22 cellular contexts compared by ENCODE assay signal in the genomic region with DNA sequence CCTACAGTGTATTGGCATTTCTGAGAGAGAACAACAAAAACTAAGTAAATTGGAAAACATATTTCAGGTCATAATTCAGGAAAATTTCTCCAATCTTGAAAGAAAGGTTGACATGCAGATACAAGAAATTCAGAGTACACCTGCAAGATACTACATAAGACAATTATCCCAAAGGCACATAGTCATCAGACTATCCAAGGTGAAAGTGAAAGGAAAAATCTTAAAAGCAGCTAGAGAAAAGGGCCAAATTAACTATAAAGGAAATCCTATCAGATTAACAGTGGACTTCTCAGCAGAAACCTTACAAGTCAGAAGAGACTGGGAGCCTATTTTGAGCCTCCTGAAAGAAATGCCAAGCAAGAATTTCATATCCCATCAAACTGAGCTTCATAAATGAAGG.
"Had no signal": no experiment of that assay in that cellular context is flagged by ENCODE, and none has a peak within 500 bp of the region (broad histone marks: within the 10 kb centered on the region; RNA-seq: fewer than 3 reads in every experiment).

No MANE protein-coding gene starts in this region.

- H3K9me3 ChIP-seq: lower lobe of right lung, mucosa of descending colon, spleen, thoracic aorta, upper lobe of left lung had no signal

- H3K4me1 Mint-ChIP-seq: activated naive CD8-positive, alpha-beta T cell treated with anti-CD3 and anti-CD28 coated beads, Interleukin-2, amount 10 ng/mL, durations not matched to agents 7 days and 5 days had no signal

- H3K4me1 ChIP-seq: lower lobe of right lung, spleen, upper lobe of left lung had no signal

- H3K27ac Mint-ChIP-seq: activated naive CD4-positive, alpha-beta T cell treated with anti-CD3 and anti-CD28 coated beads for 36 hours; activated naive CD8-positive, alpha-beta T cell treated with anti-CD3 and anti-CD28 coated beads, Interleukin-2, amount 10 ng/mL, durations not matched to agents 7 days and 5 days; activated T-cell treated with anti-CD3 and anti-CD28 coated beads, Interleukin-2, amount 50 U/mL, for 72 hours; progenitor cell of endocrine pancreas; T-helper 1 cell treated with Interleukin-12 subunit alpha and Interleukin-12 subunit beta and Interleukin-4 antibody, amounts not matched to agents 30 μg/mL and 1 μg/mL, for 36 hours had no signal

- H3K36me3 ChIP-seq: lower lobe of right lung, spleen, thoracic aorta, upper lobe of left lung had no signal

- H3K27me3 ChIP-seq: spleen, upper lobe of left lung had no signal

- DNase-seq: activated CD4-positive, alpha-beta T cell treated with anti-CD3 and anti-CD28 coated beads for 4 hours; activated CD4-positive, alpha-beta T cell treated with anti-CD3 and anti-CD28 coated beads, Interleukin-2, amount 50 U/mL, for 48 hours; activated CD4-positive, CD25-positive, alpha-beta regulatory T cell; activated effector memory CD4-positive, alpha-beta T cell treated with Interleukin-2 at 50 U/mL for 16 hours; activated naive CD4-positive, alpha-beta T cell treated with anti-CD3 and anti-CD28 coated beads for 36 hours; activated naive CD8-positive, alpha-beta T cell treated with anti-CD3 and anti-CD28 coated beads, Interleukin-2, amount 10 ng/mL, durations not matched to agents 7 days and 5 days; activated T-cell treated with anti-CD3 and anti-CD28 coated beads, Interleukin-2, amount 50 U/mL, for 72 hours; amniotic stem cell; cerebellar nuclear complex; effector CD8-positive, alpha-beta T cell; kidney; lower lobe of right lung; mesendoderm; mucosa of descending colon; retina; spleen; stimulated activated CD4-positive, alpha-beta T cell treated with anti-CD3 and anti-CD28 coated beads, Interleukin-4, amount 100 ng/mL, for 1 hour; stimulated activated naive CD4-positive, alpha-beta T cell; upper lobe of left lung had no signal

- ATAC-seq: activated T-cell treated with anti-CD3 and anti-CD28 coated beads, Interleukin-2, amount 50 U/mL, for 72 hours; lower lobe of right lung; mucosa of descending colon had no signal

- H3K36me3 Mint-ChIP-seq: activated naive CD8-positive, alpha-beta T cell treated with anti-CD3 and anti-CD28 coated beads, Interleukin-2, amount 10 ng/mL, durations not matched to agents 7 days and 5 days had no signal

- H3K27me3 Mint-ChIP-seq: activated naive CD8-positive, alpha-beta T cell treated with anti-CD3 and anti-CD28 coated beads, Interleukin-2, amount 10 ng/mL, durations not matched to agents 7 days and 5 days; progenitor cell of endocrine pancreas had no signal

- H3K9me3 Mint-ChIP-seq: activated naive CD4-positive, alpha-beta T cell treated with anti-CD3 and anti-CD28 coated beads for 36 hours; activated naive CD8-positive, alpha-beta T cell treated with anti-CD3 and anti-CD28 coated beads, Interleukin-2, amount 10 ng/mL, durations not matched to agents 7 days and 5 days; T-helper 1 cell treated with Interleukin-12 subunit alpha and Interleukin-12 subunit beta and Interleukin-4 antibody, amounts not matched to agents 30 μg/mL and 1 μg/mL, for 36 hours had no signal

- H3K4me3 ChIP-seq: lower lobe of right lung, mucosa of descending colon, spleen, thoracic aorta, upper lobe of left lung had no signal

- H3K27ac ChIP-seq: lower lobe of right lung, spleen, thoracic aorta, upper lobe of left lung had no signal

- H3K4me3 Mint-ChIP-seq: activated naive CD4-positive, alpha-beta T cell treated with anti-CD3 and anti-CD28 coated beads for 36 hours; activated naive CD8-positive, alpha-beta T cell treated with anti-CD3 and anti-CD28 coated beads, Interleukin-2, amount 10 ng/mL, durations not matched to agents 7 days and 5 days; activated T-cell treated with anti-CD3 and anti-CD28 coated beads, Interleukin-2, amount 50 U/mL, for 72 hours; T-helper 1 cell treated with Interleukin-12 subunit alpha and Interleukin-12 subunit beta and Interleukin-4 antibody, amounts not matched to agents 30 μg/mL and 1 μg/mL, for 36 hours had no signal
